In genomic region chr16:1082266-1082951, GRCh38 we compare ENCODE assay signal across 1 cellular context.
TF ChIP-seq lines count a peak whose summit lies in the region.

No MANE protein-coding gene starts in this region.

TF ChIP-seq in HepG2, 621 proteins besides CTCF, POLR2A, EP300 and RAD21 (continued from another document and continues in another):
- TF ChIP-seq, protein P1, sequence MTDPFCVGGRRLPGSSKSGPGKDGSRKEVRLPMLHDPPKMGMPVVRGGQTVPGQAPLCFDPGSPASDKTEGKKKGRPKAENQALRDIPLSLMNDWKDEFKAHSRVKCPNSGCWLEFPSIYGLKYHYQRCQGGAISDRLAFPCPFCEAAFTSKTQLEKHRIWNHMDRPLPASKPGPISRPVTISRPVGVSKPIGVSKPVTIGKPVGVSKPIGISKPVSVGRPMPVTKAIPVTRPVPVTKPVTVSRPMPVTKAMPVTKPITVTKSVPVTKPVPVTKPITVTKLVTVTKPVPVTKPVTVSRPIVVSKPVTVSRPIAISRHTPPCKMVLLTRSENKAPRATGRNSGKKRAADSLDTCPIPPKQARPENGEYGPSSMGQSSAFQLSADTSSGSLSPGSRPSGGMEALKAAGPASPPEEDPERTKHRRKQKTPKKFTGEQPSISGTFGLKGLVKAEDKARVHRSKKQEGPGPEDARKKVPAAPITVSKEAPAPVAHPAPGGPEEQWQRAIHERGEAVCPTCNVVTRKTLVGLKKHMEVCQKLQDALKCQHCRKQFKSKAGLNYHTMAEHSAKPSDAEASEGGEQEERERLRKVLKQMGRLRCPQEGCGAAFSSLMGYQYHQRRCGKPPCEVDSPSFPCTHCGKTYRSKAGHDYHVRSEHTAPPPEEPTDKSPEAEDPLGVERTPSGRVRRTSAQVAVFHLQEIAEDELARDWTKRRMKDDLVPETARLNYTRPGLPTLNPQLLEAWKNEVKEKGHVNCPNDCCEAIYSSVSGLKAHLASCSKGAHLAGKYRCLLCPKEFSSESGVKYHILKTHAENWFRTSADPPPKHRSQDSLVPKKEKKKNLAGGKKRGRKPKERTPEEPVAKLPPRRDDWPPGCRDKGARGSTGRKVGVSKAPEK (CRISPR knock-in tag; IDR thresholded peaks at IDR 0.05; ENCODE audit: borderline replicate concordance) = no peak
- TF ChIP-seq CREM (IDR thresholded peaks at IDR 0.05) = peak; percentile 77
- TF ChIP-seq CREM (CRISPR knock-in tag; IDR thresholded peaks at IDR 0.05) = no peak
- TF ChIP-seq, protein P2, sequence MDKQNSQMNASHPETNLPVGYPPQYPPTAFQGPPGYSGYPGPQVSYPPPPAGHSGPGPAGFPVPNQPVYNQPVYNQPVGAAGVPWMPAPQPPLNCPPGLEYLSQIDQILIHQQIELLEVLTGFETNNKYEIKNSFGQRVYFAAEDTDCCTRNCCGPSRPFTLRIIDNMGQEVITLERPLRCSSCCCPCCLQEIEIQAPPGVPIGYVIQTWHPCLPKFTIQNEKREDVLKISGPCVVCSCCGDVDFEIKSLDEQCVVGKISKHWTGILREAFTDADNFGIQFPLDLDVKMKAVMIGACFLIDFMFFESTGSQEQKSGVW (CRISPR knock-in tag; IDR thresholded peaks at IDR 0.05; ENCODE audit: borderline replicate concordance) = peak; percentile 91; the same call in 1 of the 2 replicates
- TF ChIP-seq YY1 (IDR thresholded peaks at IDR 0.05; ENCODE audit: insufficient read depth, insufficient replicate concordance, low read depth, low read length) = no peak
- peak; percentile 97; the same call in 1 of the 2 replicates for TF ChIP-seq ZFP82 (CRISPR knock-in tag; IDR thresholded peaks at IDR 0.05; ENCODE audit: borderline replicate concordance)
- no peak for TF ChIP-seq KAT2B (IDR thresholded peaks at IDR 0.05; ENCODE audit: borderline replicate concordance, low read depth, low read length)
- TF ChIP-seq ZNF678 (CRISPR knock-in tag; IDR thresholded peaks at IDR 0.05) = no peak; the same call in 1 of the 2 replicates
- no peak for TF ChIP-seq ZNF549 (CRISPR knock-in tag; IDR thresholded peaks at IDR 0.05)
- no peak for TF ChIP-seq IKZF1 (IDR thresholded peaks at IDR 0.05)
- TF ChIP-seq, protein P3, sequence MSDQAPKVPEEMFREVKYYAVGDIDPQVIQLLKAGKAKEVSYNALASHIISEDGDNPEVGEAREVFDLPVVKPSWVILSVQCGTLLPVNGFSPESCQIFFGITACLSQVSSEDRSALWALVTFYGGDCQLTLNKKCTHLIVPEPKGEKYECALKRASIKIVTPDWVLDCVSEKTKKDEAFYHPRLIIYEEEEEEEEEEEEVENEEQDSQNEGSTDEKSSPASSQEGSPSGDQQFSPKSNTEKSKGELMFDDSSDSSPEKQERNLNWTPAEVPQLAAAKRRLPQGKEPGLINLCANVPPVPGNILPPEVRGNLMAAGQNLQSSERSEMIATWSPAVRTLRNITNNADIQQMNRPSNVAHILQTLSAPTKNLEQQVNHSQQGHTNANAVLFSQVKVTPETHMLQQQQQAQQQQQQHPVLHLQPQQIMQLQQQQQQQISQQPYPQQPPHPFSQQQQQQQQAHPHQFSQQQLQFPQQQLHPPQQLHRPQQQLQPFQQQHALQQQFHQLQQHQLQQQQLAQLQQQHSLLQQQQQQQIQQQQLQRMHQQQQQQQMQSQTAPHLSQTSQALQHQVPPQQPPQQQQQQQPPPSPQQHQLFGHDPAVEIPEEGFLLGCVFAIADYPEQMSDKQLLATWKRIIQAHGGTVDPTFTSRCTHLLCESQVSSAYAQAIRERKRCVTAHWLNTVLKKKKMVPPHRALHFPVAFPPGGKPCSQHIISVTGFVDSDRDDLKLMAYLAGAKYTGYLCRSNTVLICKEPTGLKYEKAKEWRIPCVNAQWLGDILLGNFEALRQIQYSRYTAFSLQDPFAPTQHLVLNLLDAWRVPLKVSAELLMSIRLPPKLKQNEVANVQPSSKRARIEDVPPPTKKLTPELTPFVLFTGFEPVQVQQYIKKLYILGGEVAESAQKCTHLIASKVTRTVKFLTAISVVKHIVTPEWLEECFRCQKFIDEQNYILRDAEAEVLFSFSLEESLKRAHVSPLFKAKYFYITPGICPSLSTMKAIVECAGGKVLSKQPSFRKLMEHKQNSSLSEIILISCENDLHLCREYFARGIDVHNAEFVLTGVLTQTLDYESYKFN (CRISPR knock-in tag; conservative IDR thresholded peaks at IDR 0.05) = peak; percentile 90
- TF ChIP-seq TMF1 (CRISPR knock-in tag; IDR thresholded peaks at IDR 0.05; ENCODE audit: low read depth) = peak; percentile 88
- no peak; the same call in 1 of the 2 replicates for TF ChIP-seq GPN1 (CRISPR knock-in tag; IDR thresholded peaks at IDR 0.05; ENCODE audit: borderline replicate concordance)
- no peak for TF ChIP-seq XRCC5 (optimal IDR thresholded peaks at IDR 0.05; ENCODE audit: low read length)
- TF ChIP-seq, protein P4, sequence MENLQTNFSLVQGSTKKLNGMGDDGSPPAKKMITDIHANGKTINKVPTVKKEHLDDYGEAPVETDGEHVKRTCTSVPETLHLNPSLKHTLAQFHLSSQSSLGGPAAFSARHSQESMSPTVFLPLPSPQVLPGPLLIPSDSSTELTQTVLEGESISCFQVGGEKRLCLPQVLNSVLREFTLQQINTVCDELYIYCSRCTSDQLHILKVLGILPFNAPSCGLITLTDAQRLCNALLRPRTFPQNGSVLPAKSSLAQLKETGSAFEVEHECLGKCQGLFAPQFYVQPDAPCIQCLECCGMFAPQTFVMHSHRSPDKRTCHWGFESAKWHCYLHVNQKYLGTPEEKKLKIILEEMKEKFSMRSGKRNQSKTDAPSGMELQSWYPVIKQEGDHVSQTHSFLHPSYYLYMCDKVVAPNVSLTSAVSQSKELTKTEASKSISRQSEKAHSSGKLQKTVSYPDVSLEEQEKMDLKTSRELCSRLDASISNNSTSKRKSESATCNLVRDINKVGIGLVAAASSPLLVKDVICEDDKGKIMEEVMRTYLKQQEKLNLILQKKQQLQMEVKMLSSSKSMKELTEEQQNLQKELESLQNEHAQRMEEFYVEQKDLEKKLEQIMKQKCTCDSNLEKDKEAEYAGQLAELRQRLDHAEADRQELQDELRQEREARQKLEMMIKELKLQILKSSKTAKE (CRISPR knock-in tag; IDR thresholded peaks at IDR 0.05; ENCODE audit: borderline replicate concordance) = peak; percentile 93
- TF ChIP-seq ZSCAN5A (CRISPR knock-in tag; IDR thresholded peaks at IDR 0.05; ENCODE audit: borderline replicate concordance) = peak; percentile 69; the same call in 1 of the 2 replicates
- TF ChIP-seq ZNF737 (CRISPR knock-in tag; IDR thresholded peaks at IDR 0.05; ENCODE audit: borderline replicate concordance) = peak; percentile 96; the same call in 1 of the 2 replicates
- TF ChIP-seq SP140L (CRISPR knock-in tag; IDR thresholded peaks at IDR 0.05; ENCODE audit: borderline replicate concordance) = 0 out of 2 replicates have a peak, but pooled peaks have one; percentile 52
- TF ChIP-seq ZMYM3 (CRISPR knock-in tag; IDR thresholded peaks at IDR 0.05) = peak; percentile 100
- TF ChIP-seq, protein P5, sequence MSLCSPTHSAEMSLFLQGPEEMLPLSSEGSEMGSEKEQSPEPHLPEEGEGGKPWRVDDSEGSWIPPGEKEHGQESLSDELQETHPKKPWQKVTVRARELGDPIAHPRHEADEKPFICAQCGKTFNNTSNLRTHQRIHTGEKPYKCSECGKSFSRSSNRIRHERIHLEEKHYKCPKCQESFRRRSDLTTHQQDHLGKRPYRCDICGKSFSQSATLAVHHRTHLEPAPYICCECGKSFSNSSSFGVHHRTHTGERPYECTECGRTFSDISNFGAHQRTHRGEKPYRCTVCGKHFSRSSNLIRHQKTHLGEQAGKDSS (CRISPR knock-in tag; IDR thresholded peaks at IDR 0.05; ENCODE audit: borderline replicate concordance, low read depth) = peak; percentile 94
- peak; percentile 63; the same call in 1 of the 2 replicates for TF ChIP-seq ARHGAP35 (CRISPR knock-in tag; IDR thresholded peaks at IDR 0.05; ENCODE audit: borderline replicate concordance)
- 0 out of 2 replicates have a peak, but pooled peaks have one; percentile 21 for TF ChIP-seq RELA (CRISPR knock-in tag; IDR thresholded peaks at IDR 0.05)
- no peak; the same call in 1 of the 2 replicates for TF ChIP-seq NR2F2 (IDR thresholded peaks at IDR 0.05; ENCODE audit: borderline replicate concordance, low read depth)
- peak; percentile 97 for TF ChIP-seq ZNF274 (CRISPR knock-in tag; IDR thresholded peaks at IDR 0.05)
- 0 out of 2 replicates have a peak, but pooled peaks have one; percentile 74 for TF ChIP-seq MED13 (CRISPR knock-in tag; IDR thresholded peaks at IDR 0.05)
- 0 out of 2 replicates have a peak, but pooled peaks have one; percentile 24 for TF ChIP-seq ATRX (CRISPR knock-in tag; IDR thresholded peaks at IDR 0.05; ENCODE audit: borderline replicate concordance)
- TF ChIP-seq, protein P6, sequence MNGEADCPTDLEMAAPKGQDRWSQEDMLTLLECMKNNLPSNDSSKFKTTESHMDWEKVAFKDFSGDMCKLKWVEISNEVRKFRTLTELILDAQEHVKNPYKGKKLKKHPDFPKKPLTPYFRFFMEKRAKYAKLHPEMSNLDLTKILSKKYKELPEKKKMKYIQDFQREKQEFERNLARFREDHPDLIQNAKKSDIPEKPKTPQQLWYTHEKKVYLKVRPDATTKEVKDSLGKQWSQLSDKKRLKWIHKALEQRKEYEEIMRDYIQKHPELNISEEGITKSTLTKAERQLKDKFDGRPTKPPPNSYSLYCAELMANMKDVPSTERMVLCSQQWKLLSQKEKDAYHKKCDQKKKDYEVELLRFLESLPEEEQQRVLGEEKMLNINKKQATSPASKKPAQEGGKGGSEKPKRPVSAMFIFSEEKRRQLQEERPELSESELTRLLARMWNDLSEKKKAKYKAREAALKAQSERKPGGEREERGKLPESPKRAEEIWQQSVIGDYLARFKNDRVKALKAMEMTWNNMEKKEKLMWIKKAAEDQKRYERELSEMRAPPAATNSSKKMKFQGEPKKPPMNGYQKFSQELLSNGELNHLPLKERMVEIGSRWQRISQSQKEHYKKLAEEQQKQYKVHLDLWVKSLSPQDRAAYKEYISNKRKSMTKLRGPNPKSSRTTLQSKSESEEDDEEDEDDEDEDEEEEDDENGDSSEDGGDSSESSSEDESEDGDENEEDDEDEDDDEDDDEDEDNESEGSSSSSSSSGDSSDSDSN (CRISPR knock-in tag; IDR thresholded peaks at IDR 0.05) = peak; percentile 84
- no peak for TF ChIP-seq ATAD3A (CRISPR knock-in tag; IDR thresholded peaks at IDR 0.05)
- peak; percentile 93 for TF ChIP-seq ZNF253 (CRISPR knock-in tag; IDR thresholded peaks at IDR 0.05; ENCODE audit: borderline replicate concordance)
- peak; percentile 90 for TF ChIP-seq ZNF609 (CRISPR knock-in tag; IDR thresholded peaks at IDR 0.05; ENCODE audit: borderline replicate concordance)
- TF ChIP-seq, protein P7, sequence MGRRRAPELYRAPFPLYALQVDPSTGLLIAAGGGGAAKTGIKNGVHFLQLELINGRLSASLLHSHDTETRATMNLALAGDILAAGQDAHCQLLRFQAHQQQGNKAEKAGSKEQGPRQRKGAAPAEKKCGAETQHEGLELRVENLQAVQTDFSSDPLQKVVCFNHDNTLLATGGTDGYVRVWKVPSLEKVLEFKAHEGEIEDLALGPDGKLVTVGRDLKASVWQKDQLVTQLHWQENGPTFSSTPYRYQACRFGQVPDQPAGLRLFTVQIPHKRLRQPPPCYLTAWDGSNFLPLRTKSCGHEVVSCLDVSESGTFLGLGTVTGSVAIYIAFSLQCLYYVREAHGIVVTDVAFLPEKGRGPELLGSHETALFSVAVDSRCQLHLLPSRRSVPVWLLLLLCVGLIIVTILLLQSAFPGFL (CRISPR knock-in tag; IDR thresholded peaks at IDR 0.05) = no peak
- 0 out of 2 replicates have a peak, but pooled peaks have one; percentile 28 for TF ChIP-seq NFE2L1 (CRISPR knock-in tag; IDR thresholded peaks at IDR 0.05; ENCODE audit: borderline replicate concordance)
- TF ChIP-seq NFKB2 (CRISPR knock-in tag; IDR thresholded peaks at IDR 0.05; ENCODE audit: borderline replicate concordance) = peak; percentile 88
